17 cellular contexts compared by ENCODE assay signal in the genomic region with DNA sequence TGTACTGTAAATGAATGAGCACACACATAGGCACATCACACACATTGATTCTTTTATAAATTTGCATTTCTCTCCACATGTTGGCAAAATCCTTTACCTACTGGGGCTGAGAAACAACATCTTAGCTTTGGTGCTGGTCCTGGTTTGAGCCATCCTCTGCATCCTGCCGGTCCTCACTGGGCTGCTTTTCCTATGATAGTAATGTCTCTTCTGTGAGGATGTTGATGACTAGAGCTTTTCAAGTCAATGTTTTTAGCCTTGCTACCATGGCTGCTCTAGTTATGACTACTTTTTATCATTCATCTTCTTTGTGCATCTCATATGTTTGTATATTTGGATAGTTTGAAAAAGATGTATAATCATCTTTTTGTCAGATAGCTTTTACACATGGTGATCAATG.
"Had no signal": no experiment of that assay in that cellular context is flagged by ENCODE, and none has a peak within 500 bp of the region (broad histone marks: within the 10 kb centered on the region; RNA-seq: fewer than 3 reads in every experiment).

No MANE protein-coding gene starts in this region.

- DNase-seq: dorsolateral prefrontal cortex; effector CD4-positive, alpha-beta T cell; esophagus squamous epithelium; nephron progenitor cell; nucleus accumbens; right cardiac atrium; sigmoid colon; spleen; stimulated activated CD4-positive, alpha-beta T cell treated with anti-CD3 and anti-CD28 coated beads, Interleukin-4, amount 100 ng/mL, for 4 hours; stimulated activated naive CD8-positive, alpha-beta T cell treated with anti-CD3 and anti-CD28 coated beads, Interleukin-15, Interleukin-2, amounts not matched to agents 100 U/mL and 50 U/mL, for 24 hours; substantia nigra; upper lobe of left lung had no signal

- ATAC-seq: right cardiac atrium; stimulated activated memory B cell treated with anti-CD40 and anti-IgM and Interleukin-4, amounts not matched to agents 10 μg/mL and 1 μg/mL and 100 μg/mL, for 72 hours; stimulated activated naive CD8-positive, alpha-beta T cell treated with anti-CD3 and anti-CD28 coated beads, Interleukin-15, Interleukin-2, amounts not matched to agents 100 U/mL and 50 U/mL, for 24 hours had no signal

- H3K27me3 ChIP-seq: dorsolateral prefrontal cortex, esophagus squamous epithelium, sigmoid colon, spleen, tibial nerve, upper lobe of left lung had no signal

- H3K9me3 ChIP-seq: esophagus squamous epithelium, prostate gland, sigmoid colon, spleen, thoracic aorta, tibial nerve, upper lobe of left lung had no signal

- H3K27ac ChIP-seq: dorsolateral prefrontal cortex, prostate gland, thoracic aorta, tibial nerve, upper lobe of left lung had no signal

- H3K4me3 ChIP-seq: dorsolateral prefrontal cortex, esophagus squamous epithelium, lung, prostate gland, sigmoid colon, spleen, thoracic aorta, tibial nerve, upper lobe of left lung had no signal

- H3K4me1 ChIP-seq: esophagus squamous epithelium, prostate gland, spleen, upper lobe of left lung had no signal

- H3K36me3 ChIP-seq: esophagus squamous epithelium, prostate gland, sigmoid colon, spleen, thoracic aorta, tibial nerve, upper lobe of left lung had no signal
